Comparison of ENCODE assay signal across 1 cellular context in the genomic region with DNA sequence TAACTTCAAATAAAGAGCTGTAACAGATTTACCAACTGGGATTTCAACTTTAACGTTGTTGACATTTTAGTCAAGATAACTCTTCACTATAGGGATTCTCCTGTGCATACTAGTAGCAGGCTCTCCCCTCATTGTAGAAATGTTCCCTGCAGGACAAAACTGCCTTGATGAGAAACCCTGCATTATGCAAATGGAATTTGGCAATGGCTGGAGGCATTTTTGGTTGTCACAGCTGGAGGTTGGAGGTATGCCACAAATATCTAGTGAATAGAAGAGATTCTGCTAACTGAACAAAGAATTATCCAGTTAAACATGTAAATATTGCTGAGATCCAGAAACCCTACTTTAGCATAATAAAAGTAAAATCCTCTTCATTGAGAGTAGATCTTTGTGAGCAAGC.
TF ChIP-seq lines count a peak whose summit lies in the region.

No MANE protein-coding gene starts in this region.

TF ChIP-seq in HepG2, 621 proteins besides CTCF, POLR2A, EP300 and RAD21 (continued from another document):
- TF ChIP-seq, protein P1, sequence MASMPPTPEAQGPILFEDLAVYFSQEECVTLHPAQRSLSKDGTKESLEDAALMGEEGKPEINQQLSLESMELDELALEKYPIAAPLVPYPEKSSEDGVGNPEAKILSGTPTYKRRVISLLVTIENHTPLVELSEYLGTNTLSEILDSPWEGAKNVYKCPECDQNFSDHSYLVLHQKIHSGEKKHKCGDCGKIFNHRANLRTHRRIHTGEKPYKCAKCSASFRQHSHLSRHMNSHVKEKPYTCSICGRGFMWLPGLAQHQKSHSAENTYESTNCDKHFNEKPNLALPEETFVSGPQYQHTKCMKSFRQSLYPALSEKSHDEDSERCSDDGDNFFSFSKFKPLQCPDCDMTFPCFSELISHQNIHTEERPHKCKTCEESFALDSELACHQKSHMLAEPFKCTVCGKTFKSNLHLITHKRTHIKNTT (CRISPR knock-in tag; IDR thresholded peaks at IDR 0.05), result no peak
- TF ChIP-seq DPF2 (CRISPR knock-in tag; IDR thresholded peaks at IDR 0.05; ENCODE audit: borderline replicate concordance, low read depth) (no peak), ZNF510 (CRISPR knock-in tag; IDR thresholded peaks at IDR 0.05; ENCODE audit: low read depth) (no peak), HDAC6 (IDR thresholded peaks at IDR 0.05; ENCODE audit: low read depth, low read length) (no peak), ZNF17 (CRISPR knock-in tag; IDR thresholded peaks at IDR 0.05) (no peak), ZNF468 (CRISPR knock-in tag; IDR thresholded peaks at IDR 0.05) (no peak)
- TF ChIP-seq, protein P2, sequence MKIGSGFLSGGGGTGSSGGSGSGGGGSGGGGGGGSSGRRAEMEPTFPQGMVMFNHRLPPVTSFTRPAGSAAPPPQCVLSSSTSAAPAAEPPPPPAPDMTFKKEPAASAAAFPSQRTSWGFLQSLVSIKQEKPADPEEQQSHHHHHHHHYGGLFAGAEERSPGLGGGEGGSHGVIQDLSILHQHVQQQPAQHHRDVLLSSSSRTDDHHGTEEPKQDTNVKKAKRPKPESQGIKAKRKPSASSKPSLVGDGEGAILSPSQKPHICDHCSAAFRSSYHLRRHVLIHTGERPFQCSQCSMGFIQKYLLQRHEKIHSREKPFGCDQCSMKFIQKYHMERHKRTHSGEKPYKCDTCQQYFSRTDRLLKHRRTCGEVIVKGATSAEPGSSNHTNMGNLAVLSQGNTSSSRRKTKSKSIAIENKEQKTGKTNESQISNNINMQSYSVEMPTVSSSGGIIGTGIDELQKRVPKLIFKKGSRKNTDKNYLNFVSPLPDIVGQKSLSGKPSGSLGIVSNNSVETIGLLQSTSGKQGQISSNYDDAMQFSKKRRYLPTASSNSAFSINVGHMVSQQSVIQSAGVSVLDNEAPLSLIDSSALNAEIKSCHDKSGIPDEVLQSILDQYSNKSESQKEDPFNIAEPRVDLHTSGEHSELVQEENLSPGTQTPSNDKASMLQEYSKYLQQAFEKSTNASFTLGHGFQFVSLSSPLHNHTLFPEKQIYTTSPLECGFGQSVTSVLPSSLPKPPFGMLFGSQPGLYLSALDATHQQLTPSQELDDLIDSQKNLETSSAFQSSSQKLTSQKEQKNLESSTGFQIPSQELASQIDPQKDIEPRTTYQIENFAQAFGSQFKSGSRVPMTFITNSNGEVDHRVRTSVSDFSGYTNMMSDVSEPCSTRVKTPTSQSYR (CRISPR knock-in tag; IDR thresholded peaks at IDR 0.05; ENCODE audit: borderline replicate concordance), result no peak
- TF ChIP-seq, protein P3, sequence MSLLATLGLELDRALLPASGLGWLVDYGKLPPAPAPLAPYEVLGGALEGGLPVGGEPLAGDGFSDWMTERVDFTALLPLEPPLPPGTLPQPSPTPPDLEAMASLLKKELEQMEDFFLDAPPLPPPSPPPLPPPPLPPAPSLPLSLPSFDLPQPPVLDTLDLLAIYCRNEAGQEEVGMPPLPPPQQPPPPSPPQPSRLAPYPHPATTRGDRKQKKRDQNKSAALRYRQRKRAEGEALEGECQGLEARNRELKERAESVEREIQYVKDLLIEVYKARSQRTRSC (CRISPR knock-in tag; IDR thresholded peaks at IDR 0.05; ENCODE audit: low read depth), result no peak
